22 cellular contexts compared by ENCODE assay signal in the genomic region with DNA sequence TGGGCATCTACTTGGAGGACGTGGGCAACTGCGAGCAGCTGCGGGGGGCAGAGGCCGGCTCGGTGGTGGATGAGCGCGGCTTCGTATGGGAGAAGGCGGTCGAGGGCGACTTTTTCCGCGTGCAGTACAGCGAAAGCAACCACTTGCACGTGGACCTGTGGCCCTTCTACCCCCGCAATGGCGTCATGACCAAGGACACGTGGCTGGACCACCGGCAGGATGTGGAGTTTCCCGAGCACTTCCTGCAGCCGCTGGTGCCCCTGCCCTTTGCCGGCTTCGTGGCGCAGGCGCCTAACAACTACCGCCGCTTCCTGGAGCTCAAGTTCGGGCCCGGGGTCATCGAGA. TPM values are rescaled to one million over a fixed set of nuclear protein-coding genes. Genes with fewer than 3 reads are reported as not detected.
DNase-seq lines count a peak whose midpoint lies in the region; ATAC-seq and TF ChIP-seq lines count a peak whose summit lies in the region.
"Had no signal": no experiment of that assay in that cellular context is flagged by ENCODE, and none has a peak within 500 bp of the region (broad histone marks: within the 10 kb centered on the region; RNA-seq: fewer than 3 reads in every experiment).

No MANE protein-coding gene starts in this region.

- intact Hi-C loops in right cardiac atrium (cut with DNase I) (loop anchor here (2.0 to 10.0 kb wide), 4 partner anchors 82 to 238 kb away; no protein-coding TSS in a partner anchor), Right ventricle myocardium superior (cut with DNase I) (loop anchor here (10.0 kb wide), 1 partner anchor 278 kb away; no protein-coding TSS in a partner anchor), CD14-positive monocyte (cut with micrococcal nuclease) (loop anchor here in 1 of 2 donors (5.0 kb wide), 1 partner anchor 86 kb away; no protein-coding TSS in a partner anchor), uterus (cut with DNase I; ENCODE audit: low total_unique reads) (loop anchor here (5.0 kb wide), 1 partner anchor 86 kb away; no protein-coding TSS in a partner anchor)

- peaks cover 23% of the 10 kb centered on the region for H3K79me1 ChIP-seq in mesenchymal stem cell (replicated peaks; ENCODE audit: low read length, poor library complexity, severe bottlenecking)

- 76% methylated on average over 30 of the region's 30 CpGs for WGBS in right cardiac atrium
- WGBS in mesenchymal stem cell: 95% methylated on average over 30 of the region's 30 CpGs

- H2BK5ac ChIP-seq in mesenchymal stem cell (ENCODE audit: low read depth, low read length, poor library complexity, severe bottlenecking): no peak overlapping the region

- H3K4me3 ChIP-seq in right cardiac atrium (ENCODE audit: low read length) (no peak overlapping the region), mesenchymal stem cell (ENCODE audit: insufficient read depth in 1 of 2, low read depth in 1 of 2, low read length in 2 of 2) (no peak overlapping the region), uterus (no peak overlapping the region)
- H3K4me3 ChIP-seq: GM12878, HAP-1 had no signal

- TF ChIP-seq POLR2A in uterus (IDR thresholded peaks at IDR 0.05): no peak

- no peak overlapping the region for H2BK15ac ChIP-seq in mesenchymal stem cell (ENCODE audit: low read depth, poor library complexity, severe bottlenecking)

- H3K27me3 Mint-ChIP-seq in CD14-positive monocyte (ENCODE audit: low read depth in 3 of 3): peaks cover 0 to 4% (median 4%) of the 10 kb centered on the region in 3 donors
- H3K27me3 Mint-ChIP-seq: CD4-positive, alpha-beta memory T cell had no signal

- H3K27me3 ChIP-seq in right cardiac atrium (ENCODE audit: control insufficient read depth, insufficient read depth) (no peaks in the 10 kb centered on the region), mesenchymal stem cell (ENCODE audit: control insufficient read depth in 1 of 2, insufficient read depth in 1 of 2, low read length in 2 of 2) (no peaks in the 10 kb centered on the region), uterus (no peaks in the 10 kb centered on the region)
- H3K27me3 ChIP-seq: BE2C had no signal

- H2BK12ac ChIP-seq in mesenchymal stem cell (ENCODE audit: low read length in 2 of 2): no peak overlapping the region

- no peaks in the 10 kb centered on the region for H3K9me3 ChIP-seq in right cardiac atrium (ENCODE audit: control insufficient read depth, low read length)
- H3K9me3 ChIP-seq in mesenchymal stem cell (ENCODE audit: control insufficient read depth, low read length): no peaks in the 10 kb centered on the region
- no peaks in the 10 kb centered on the region for H3K9me3 ChIP-seq in uterus
- H3K9me3 ChIP-seq: BE2C, HAP-1 had no signal

- no peak overlapping the region for H2AK5ac ChIP-seq in mesenchymal stem cell (ENCODE audit: low read length, severe bottlenecking)

- no peak overlapping the region for H3K18ac ChIP-seq in mesenchymal stem cell (ENCODE audit: low read depth in 1 of 2, low read length in 2 of 2)

- H3K4me1 Mint-ChIP-seq in CD14-positive monocyte: peaks cover 35% of the 10 kb centered on the region

- H3K4me2 ChIP-seq in mesenchymal stem cell (ENCODE audit: low read length, poor library complexity, severe bottlenecking): no peak overlapping the region

- peaks cover 0 to 4% (median 2%) of the 10 kb centered on the region in 7 donors for H3K9me3 Mint-ChIP-seq in CD14-positive monocyte
- H3K9me3 Mint-ChIP-seq: CD4-positive, alpha-beta memory T cell had no signal

- H3K9ac ChIP-seq in mesenchymal stem cell (ENCODE audit: low read length): no peak overlapping the region

- H3K14ac ChIP-seq in mesenchymal stem cell (ENCODE audit: low read length in 2 of 2): no peak overlapping the region

- TF ChIP-seq CTCF in CD14-positive monocyte (IDR thresholded peaks at IDR 0.05) (no peak), uterus (IDR thresholded peaks at IDR 0.05) (no peak)

- peaks cover 24 to 33% of the 10 kb centered on the region in 2 experiments for H3K36me3 ChIP-seq in mesenchymal stem cell (ENCODE audit: control insufficient read depth in 1 of 2, insufficient read depth in 2 of 2, low read depth in 1 of 2, low read length in 2 of 2)
- no peaks in the 10 kb centered on the region for H3K36me3 ChIP-seq in uterus

- peak overlapping the region; percentile 65 for H4K91ac ChIP-seq in mesenchymal stem cell (ENCODE audit: low read length)

- H3K4ac ChIP-seq in mesenchymal stem cell (ENCODE audit: low read depth in 1 of 2, low read length in 2 of 2): no peak overlapping the region

- no peak for ATAC-seq in right cardiac atrium
- ATAC-seq in Right ventricle myocardium superior (ENCODE audit: poor library complexity): no peak
- no peak for ATAC-seq in HG03095 (IDR thresholded peaks at IDR 0.05; ENCODE audit: unreplicated experiment)
- ATAC-seq in HG02938 (IDR thresholded peaks at IDR 0.05; ENCODE audit: unreplicated experiment): no peak

- H4K8ac ChIP-seq in mesenchymal stem cell (ENCODE audit: low read length): peak overlapping the region; percentile 8

- H3K36me3 Mint-ChIP-seq in CD14-positive monocyte: peaks cover 10 to 23% of the 10 kb centered on the region in 2 donors

- no peaks in the 10 kb centered on the region for H3K4me1 ChIP-seq in right cardiac atrium (ENCODE audit: control insufficient read depth, insufficient read depth, low read length)
- H3K4me1 ChIP-seq in mesenchymal stem cell (ENCODE audit: control insufficient read depth, insufficient read depth, low read depth, low read length): peaks cover 7% of the 10 kb centered on the region
- peaks cover 0 to 4% of the 10 kb centered on the region in 2 donors for H3K4me1 ChIP-seq in uterus
- H3K4me1 ChIP-seq: BE2C, HAP-1 had no signal

- H3K4me3 Mint-ChIP-seq in CD14-positive monocyte: no peak overlapping the region
- H3K4me3 Mint-ChIP-seq: CD4-positive, alpha-beta memory T cell had no signal

- no peak overlapping the region for H2AFZ ChIP-seq in mesenchymal stem cell (ENCODE audit: low read depth, low read length)

- H2BK120ac ChIP-seq in mesenchymal stem cell (ENCODE audit: low read depth, low read length): no peak overlapping the region

- no peak overlapping the region for H3K23ac ChIP-seq in mesenchymal stem cell (ENCODE audit: low read length in 2 of 2)

- H3K27ac Mint-ChIP-seq in CD14-positive monocyte: no peak overlapping the region

- DNase-seq in right cardiac atrium (peak in 2 of 3 donors; percentile 66), Right ventricle myocardium superior (no peak), dermis blood vessel endothelial cell (peak; percentile 59), mesenchymal stem cell (no peak), CD14-positive monocyte (ENCODE audit: low spot score) (no peak), uterus (no peak)
- DNase-seq: BE2C; Calu3; CD4-positive, alpha-beta memory T cell; DMS53; EL; KBM-7; NCI-H1105 treated with DMSO at 0.1 percent for 48 hours; NCI-H2107; NCI-H510A treated with DMSO at 0.1 percent for 48 hours; NCI-H82; OCI-M1; SHP77 treated with DMSO at 0.1 percent for 48 hours had no signal

- no peak overlapping the region for H3K27ac ChIP-seq in right cardiac atrium (ENCODE audit: low read length)
- no peak overlapping the region for H3K27ac ChIP-seq in mesenchymal stem cell (ENCODE audit: low read length, poor library complexity, severe bottlenecking)
- no peak overlapping the region for H3K27ac ChIP-seq in uterus

RNA-seq across cellular contexts. Expression of a gene that starts 10.3 kb away (rescaled TPM):
- total RNA-seq in right cardiac atrium: 10 to 100 TPM; 49.0 to 69.8 (median 54.7) TPM
- polyA plus RNA-seq in right cardiac atrium: 39.3 TPM
- total RNA-seq in Right ventricle myocardium superior: 38.4 TPM
- 90.9 and 135 TPM in 2 replicates for total RNA-seq in dermis blood vessel endothelial cell
- polyA plus RNA-seq in mesenchymal stem cell (2013, experiment 1 of 2): 56.4 TPM
- polyA plus RNA-seq in mesenchymal stem cell (2013, experiment 2 of 2): 56.1 TPM
- 10 to 100 TPM; 37.5 to 48.0 TPM for polyA plus RNA-seq in CD14-positive monocyte
- 100 to 1,000 TPM in 1 of 4 donors, 10 to 100 TPM in 3; 55.1 to 109 (median 81.8) TPM for total RNA-seq in uterus

RNA-seq across cellular contexts. Expression of a gene that starts 10.7 kb away (rescaled TPM):
- total RNA-seq in right cardiac atrium (10 to 100 TPM; 15.0 to 22.7 (median 21.0) TPM), Right ventricle myocardium superior (13.9 TPM), dermis blood vessel endothelial cell (16.7 and 21.5 TPM in 2 replicates), uterus (100 to 1,000 TPM in 1 of 4 donors, 10 to 100 TPM in 2, 1 to 10 TPM in 1; 7.4 to 154 (median 22.1) TPM)
- polyA plus RNA-seq in right cardiac atrium (15.9 TPM), CD14-positive monocyte (1 to 10 TPM; 2.1 to 2.7 TPM)
- 24.9 TPM for polyA plus RNA-seq in mesenchymal stem cell (2013, experiment 1 of 2)
- 24.4 TPM for polyA plus RNA-seq in mesenchymal stem cell (2013, experiment 2 of 2)

RNA-seq across cellular contexts. Expression of a gene that starts 31.9 kb away (rescaled TPM):
- total RNA-seq in right cardiac atrium: 10 to 100 TPM; 16.9 to 45.6 (median 24.7) TPM
- polyA plus RNA-seq in right cardiac atrium: 15.9 TPM
- 7.0 TPM for total RNA-seq in Right ventricle myocardium superior
- 66.9 and 76.2 TPM in 2 replicates for total RNA-seq in dermis blood vessel endothelial cell
- polyA plus RNA-seq in mesenchymal stem cell (2013, experiment 1 of 2): 164 TPM
- 163 TPM for polyA plus RNA-seq in mesenchymal stem cell (2013, experiment 2 of 2)
- polyA plus RNA-seq in CD14-positive monocyte: 10 to 100 TPM; 57.3 to 64.9 TPM
- 10 to 100 TPM; 13.8 to 78.0 (median 32.4) TPM for total RNA-seq in uterus

RNA-seq across cellular contexts. Expression of a gene that starts 39.6 kb away (rescaled TPM):
- total RNA-seq in right cardiac atrium (10 to 100 TPM; 14.2 to 16.6 (median 14.8) TPM), Right ventricle myocardium superior (10.1 TPM), dermis blood vessel endothelial cell (84.2 and 135 TPM in 2 replicates), uterus (10 to 100 TPM; 30.8 to 85.7 (median 41.7) TPM)
- polyA plus RNA-seq in right cardiac atrium (11.3 TPM), CD14-positive monocyte (1 to 10 TPM; 6.5 to 8.1 TPM)
- 25.9 TPM for polyA plus RNA-seq in mesenchymal stem cell (2013, experiment 1 of 2)
- 23.5 TPM for polyA plus RNA-seq in mesenchymal stem cell (2013, experiment 2 of 2)

Comparison
In these comparisons a context has a peak if more than half of its experiments do, and no peak if none do; other contexts are left out.
1. DNase-seq: peak in right cardiac atrium (2 of 3) and dermis blood vessel endothelial cell (single experiment); none in Right ventricle myocardium superior (single experiment), mesenchymal stem cell (single experiment), CD14-positive monocyte (single experiment) and uterus (0 of 2).